ENCODE assay signal across 20 cellular contexts in genomic region chr3:123800352-123800682, GRCh38.
DNase-seq lines count a peak whose midpoint lies in the region; ATAC-seq and TF ChIP-seq lines count a peak whose summit lies in the region.
"Had no signal": no experiment of that assay in that cellular context is flagged by ENCODE, and none has a peak within 500 bp of the region (broad histone marks: within the 10 kb centered on the region; RNA-seq: fewer than 3 reads in every experiment).

No MANE protein-coding gene starts in this region.

- no peaks in the 10 kb centered on the region for H3K79me1 ChIP-seq in neuronal stem cell (ENCODE audit: low read depth, low read length)

- TF ChIP-seq CTCF in AG10803 (conservative IDR thresholded peaks at IDR 0.05; ENCODE audit: low read length) (no peak), RWPE2 (IDR thresholded peaks at IDR 0.05; ENCODE audit: poor library complexity, severe bottlenecking) (no peak), fibroblast of villous mesenchyme (IDR thresholded peaks at IDR 0.05; ENCODE audit: insufficient read depth, low read depth, low read length) (no peak)

- H4K8ac ChIP-seq in neuronal stem cell (ENCODE audit: low read depth, low read length), result no peak overlapping the region

- no peaks in the 10 kb centered on the region for H3K36me3 Mint-ChIP-seq in activated CD4-positive, alpha-beta T cell treated with anti-CD3 and anti-CD28 coated beads for 36 hours (ENCODE audit: low read depth)
- H3K36me3 Mint-ChIP-seq: activated naive CD4-positive, alpha-beta T cell treated with anti-CD3 and anti-CD28 coated beads, Interleukin-2, amount 50 U/mL, for 72 hours had no signal

- H3K4me1 ChIP-seq in RWPE2 (ENCODE audit: insufficient read depth, poor library complexity, severe bottlenecking) (peaks cover 4% of the 10 kb centered on the region), neuronal stem cell (ENCODE audit: control insufficient read depth in 2 of 2, insufficient read depth in 1 of 2, low read depth in 1 of 2, low read length in 2 of 2) (peaks cover 17 to 21% of the 10 kb centered on the region in 2 donors)

- H3K18ac ChIP-seq in neuronal stem cell (ENCODE audit: low read length), result peak overlapping the region; percentile 29

- WGBS in neuronal stem cell (ENCODE audit: extremely low coverage in 2 of 2, insufficient read length in 2 of 2, insufficient replicate concordance in 1 of 2), 2 donors, result no CpG with 5 or more reads among the region's 2 CpGs

- H3K27ac ChIP-seq in RWPE2 (ENCODE audit: poor library complexity, severe bottlenecking) (peak overlapping the region; percentile 37), neuronal stem cell (replicated peaks; ENCODE audit: low read length) (peak overlapping the region; percentile 88)
- H3K27ac ChIP-seq: cardiac muscle cell, epithelial cell of prostate had no signal

- no peak overlapping the region for H3K4me2 ChIP-seq in neuronal stem cell (ENCODE audit: insufficient read depth, low read length, poor library complexity, severe bottlenecking)
- H3K4me2 ChIP-seq: SK-N-SH had no signal

- no peaks in the 10 kb centered on the region for H3K4me1 Mint-ChIP-seq in activated CD4-positive, alpha-beta T cell treated with anti-CD3 and anti-CD28 coated beads for 36 hours
- H3K4me1 Mint-ChIP-seq: stimulated activated naive CD8-positive, alpha-beta T cell treated with anti-CD3 and anti-CD28 coated beads, Interleukin-15, amount 100 ng/mL, for 72 hours had no signal

- CTCF ChIA-PET in activated CD4-positive, alpha-beta T cell treated with anti-CD3 and anti-CD28 coated beads for 36 hours (lab: Charles Lee), result interaction anchor here (0.7 kb wide), 1 partner anchor 144 kb away, joined by 3 read pairs; no protein-coding TSS in a partner anchor

- H3K36me3 ChIP-seq in RWPE2 (ENCODE audit: low read depth), result no peaks in the 10 kb centered on the region
- H3K36me3 ChIP-seq in neuronal stem cell (replicated peaks in 1 of 2; ENCODE audit: control insufficient read depth in 2 of 2, insufficient read depth in 2 of 2, low read length in 2 of 2), result peaks cover 0 to 2% of the 10 kb centered on the region in 2 donors
- H3K36me3 ChIP-seq: cardiac muscle cell had no signal

- no peak overlapping the region for H3K4ac ChIP-seq in neuronal stem cell (ENCODE audit: low read length)

- POLR2A ChIA-PET in activated CD4-positive, alpha-beta T cell treated with anti-CD3 and anti-CD28 coated beads for 36 hours (lab: Charles Lee), result no interaction called here

- DNase-seq in AG10803 (ENCODE audit: low read depth) (peak; percentile 61), RWPE2 (ENCODE audit: low spot score) (no peak), fibroblast of villous mesenchyme (ENCODE audit: low read depth) (no peak), neuronal stem cell (ENCODE audit: low spot score) (no peak), NCI-H128 (lab: John Stamatoyannopoulos, UW; ENCODE audit: unreplicated experiment) (no peak), NCI-H187 treated with DMSO at 0.1 percent for 48 hours (lab: John Stamatoyannopoulos, UW) (no peak)
- no peak for DNase-seq in activated CD4-positive, alpha-beta T cell treated with anti-CD3 and anti-CD28 coated beads for 36 hours
- DNase-seq: DMS 273 treated with DMSO at 0.1 percent for 48 hours; GDM1; glutamatergic neuron; NCI-H1694 treated with DMSO at 0.1 percent for 48 hours; NK-92 treated with Interleukin-12 subunit alpha and Interleukin-12 subunit beta, amount 100 ng/mL, for 24 hours; SK-N-SH; stimulated activated CD4-positive, alpha-beta T cell treated with anti-CD3 and anti-CD28 coated beads, Interleukin-2, amount 100 ng/mL, for 48 hours; stimulated activated naive CD8-positive, alpha-beta T cell treated with anti-CD3 and anti-CD28 coated beads, Interleukin-15, amount 100 ng/mL, for 72 hours had no signal

- no peak overlapping the region for H3K4me3 Mint-ChIP-seq in activated CD4-positive, alpha-beta T cell treated with anti-CD3 and anti-CD28 coated beads for 36 hours
- H3K4me3 Mint-ChIP-seq: activated T-helper 1 cell treated with anti-CD3 and anti-CD28 coated beads, Interleukin-12 subunit alpha, Interleukin-12 subunit beta, Interleukin-2, Interleukin-4 antibody, amounts not matched to agents 30 ng/mL and 10 ng/mL and 1 ng/mL, durations not matched to agents 14 hours and 24 hours and 36 hours; stimulated activated naive CD8-positive, alpha-beta T cell treated with anti-CD3 and anti-CD28 coated beads, Interleukin-15, amount 100 ng/mL, for 72 hours had no signal

- H4K91ac ChIP-seq in neuronal stem cell (ENCODE audit: low read depth, low read length, poor library complexity), result no peak overlapping the region

- H3K9me3 Mint-ChIP-seq in activated CD4-positive, alpha-beta T cell treated with anti-CD3 and anti-CD28 coated beads for 36 hours (ENCODE audit: low read depth), result no peaks in the 10 kb centered on the region
- H3K9me3 Mint-ChIP-seq: activated naive CD4-positive, alpha-beta T cell treated with anti-CD3 and anti-CD28 coated beads, Interleukin-2, amount 50 U/mL, for 72 hours; activated T-helper 1 cell treated with anti-CD3 and anti-CD28 coated beads, Interleukin-12 subunit alpha, Interleukin-12 subunit beta, Interleukin-2, Interleukin-4 antibody, amounts not matched to agents 30 ng/mL and 10 ng/mL and 1 ng/mL, durations not matched to agents 14 hours and 24 hours and 36 hours; stimulated activated naive CD8-positive, alpha-beta T cell treated with anti-CD3 and anti-CD28 coated beads, Interleukin-15, amount 100 ng/mL, for 72 hours had no signal

- no peak overlapping the region for H3K14ac ChIP-seq in neuronal stem cell (ENCODE audit: low read length)

- H3K4me3 ChIP-seq in AG10803 (ENCODE audit: low read length), result peak overlapping the region; percentile 57
- H3K4me3 ChIP-seq in RWPE2 (ENCODE audit: severe bottlenecking), result no peak overlapping the region
- H3K4me3 ChIP-seq in fibroblast of villous mesenchyme (ENCODE audit: low read depth, low read length), result peak overlapping the region; percentile 50
- peak overlapping the region in 1 of 2 donors; percentile 43 for H3K4me3 ChIP-seq in neuronal stem cell (ENCODE audit: low read length in 2 of 2)
- H3K4me3 ChIP-seq: cardiac muscle cell had no signal

- no peak overlapping the region for H3K27ac Mint-ChIP-seq in activated CD4-positive, alpha-beta T cell treated with anti-CD3 and anti-CD28 coated beads for 36 hours
- H3K27ac Mint-ChIP-seq: activated naive CD4-positive, alpha-beta T cell treated with anti-CD3 and anti-CD28 coated beads, Interleukin-2, amount 50 U/mL, for 72 hours; activated T-helper 1 cell treated with anti-CD3 and anti-CD28 coated beads, Interleukin-12 subunit alpha, Interleukin-12 subunit beta, Interleukin-2, Interleukin-4 antibody, amounts not matched to agents 30 ng/mL and 10 ng/mL and 1 ng/mL, durations not matched to agents 14 hours and 24 hours and 36 hours; stimulated activated naive CD8-positive, alpha-beta T cell treated with anti-CD3 and anti-CD28 coated beads, Interleukin-15, amount 100 ng/mL, for 72 hours had no signal

- ATAC-seq in RWPE2 (ENCODE audit: low read depth), result no peak
- ATAC-seq in HG03460 (IDR thresholded peaks at IDR 0.05; ENCODE audit: unreplicated experiment), result no peak
- ATAC-seq in activated CD4-positive, alpha-beta T cell treated with anti-CD3 and anti-CD28 coated beads for 36 hours, result no peak
- ATAC-seq: activated naive CD4-positive, alpha-beta T cell treated with anti-CD3 and anti-CD28 coated beads, Interleukin-2, amount 50 U/mL, for 72 hours; stimulated activated naive CD8-positive, alpha-beta T cell treated with anti-CD3 and anti-CD28 coated beads, Interleukin-15, amount 100 ng/mL, for 72 hours had no signal

- no peaks in the 10 kb centered on the region for H3K9me3 ChIP-seq in RWPE2 (ENCODE audit: severe bottlenecking)
- H3K9me3 ChIP-seq in neuronal stem cell (replicated peaks in 1 of 2; ENCODE audit: control insufficient read depth in 2 of 2, insufficient read depth in 1 of 2, low read depth in 1 of 2, low read length in 2 of 2), result no peaks in the 10 kb centered on the region
- H3K9me3 ChIP-seq: SK-N-SH had no signal

- no peak overlapping the region for H2BK120ac ChIP-seq in neuronal stem cell (ENCODE audit: low read depth, low read length)

- no peaks in the 10 kb centered on the region for H3K27me3 Mint-ChIP-seq in activated CD4-positive, alpha-beta T cell treated with anti-CD3 and anti-CD28 coated beads for 36 hours

- no peaks in the 10 kb centered on the region for H3K27me3 ChIP-seq in RWPE2 (ENCODE audit: insufficient read depth, poor library complexity, severe bottlenecking)
- no peaks in the 10 kb centered on the region for H3K27me3 ChIP-seq in neuronal stem cell (ENCODE audit: control insufficient read depth in 3 of 3, insufficient read depth in 3 of 3, low read depth in 1 of 3, low read length in 3 of 3)
- H3K27me3 ChIP-seq: cardiac muscle cell had no signal

- no peak overlapping the region for H2BK15ac ChIP-seq in neuronal stem cell (ENCODE audit: low read length)

- peak overlapping the region; percentile 86 for H2AFZ ChIP-seq in neuronal stem cell (ENCODE audit: low read length)

- no peak overlapping the region for H3K9ac ChIP-seq in neuronal stem cell (ENCODE audit: low read depth, low read length, poor library complexity)
- H3K9ac ChIP-seq: SK-N-SH had no signal

- H2BK5ac ChIP-seq in neuronal stem cell (ENCODE audit: low read length), result no peak overlapping the region

- H3K23ac ChIP-seq in neuronal stem cell (ENCODE audit: low read depth, low read length, poor library complexity), result no peak overlapping the region

- no peak overlapping the region for H2BK12ac ChIP-seq in neuronal stem cell (ENCODE audit: low read length)

- intact Hi-C loops in activated CD4-positive, alpha-beta T cell treated with anti-CD3 and anti-CD28 coated beads for 36 hours (cut with DNase I, micrococcal nuclease), result no loop called here

- H2AK5ac ChIP-seq in neuronal stem cell (ENCODE audit: low read depth, low read length), result no peak overlapping the region
